8 cellular contexts compared by ENCODE assay signal in the genomic region with DNA sequence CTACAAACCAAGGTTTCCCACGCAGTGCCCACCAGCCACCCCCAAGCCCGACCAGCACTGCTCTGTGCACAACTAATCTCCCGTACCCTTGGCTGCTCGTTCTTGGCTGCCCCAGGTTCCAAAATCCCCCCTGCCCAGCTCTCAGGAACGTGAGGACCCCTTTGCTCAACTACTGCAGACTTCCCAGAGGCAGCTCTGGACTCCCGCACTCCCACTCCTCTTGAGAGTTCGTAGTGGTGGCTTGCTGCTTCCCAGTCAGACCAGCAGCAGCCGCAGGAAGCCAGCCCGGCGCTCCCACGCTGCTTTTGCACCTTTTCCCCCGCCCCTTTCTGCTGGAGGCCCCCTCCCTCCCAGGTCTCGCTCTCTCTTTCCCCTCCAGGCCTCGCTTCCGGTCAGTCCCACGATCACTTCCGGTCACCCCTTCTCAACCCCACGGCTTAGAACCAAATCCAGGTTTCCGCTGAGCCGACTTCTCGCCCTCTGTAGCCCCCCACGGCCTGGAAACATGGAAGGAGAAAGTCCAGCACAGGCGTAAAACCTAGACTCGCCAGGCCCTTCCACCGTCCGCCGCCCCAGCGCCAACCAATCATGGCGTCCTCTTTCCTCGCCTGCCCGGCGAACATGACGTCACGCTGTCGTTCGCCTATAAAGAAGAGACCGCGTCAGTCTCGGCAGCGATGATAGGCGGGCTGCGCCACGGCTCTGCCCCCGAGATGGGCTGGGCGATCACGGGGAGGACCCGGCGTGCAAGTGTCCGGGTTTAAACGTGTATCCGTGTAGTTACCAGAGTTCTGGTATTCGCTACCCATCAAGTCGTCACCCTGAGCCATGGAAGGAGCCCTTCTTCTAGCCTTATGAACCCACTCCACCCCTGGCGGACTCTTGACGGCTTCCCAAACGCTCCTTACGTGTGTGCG. TPM values are rescaled to one million over a fixed set of nuclear protein-coding genes. Genes with fewer than 3 reads are reported as not detected.
DNase-seq lines count a peak whose midpoint lies in the region; ATAC-seq and TF ChIP-seq lines count a peak whose summit lies in the region.

A gene with protein sequence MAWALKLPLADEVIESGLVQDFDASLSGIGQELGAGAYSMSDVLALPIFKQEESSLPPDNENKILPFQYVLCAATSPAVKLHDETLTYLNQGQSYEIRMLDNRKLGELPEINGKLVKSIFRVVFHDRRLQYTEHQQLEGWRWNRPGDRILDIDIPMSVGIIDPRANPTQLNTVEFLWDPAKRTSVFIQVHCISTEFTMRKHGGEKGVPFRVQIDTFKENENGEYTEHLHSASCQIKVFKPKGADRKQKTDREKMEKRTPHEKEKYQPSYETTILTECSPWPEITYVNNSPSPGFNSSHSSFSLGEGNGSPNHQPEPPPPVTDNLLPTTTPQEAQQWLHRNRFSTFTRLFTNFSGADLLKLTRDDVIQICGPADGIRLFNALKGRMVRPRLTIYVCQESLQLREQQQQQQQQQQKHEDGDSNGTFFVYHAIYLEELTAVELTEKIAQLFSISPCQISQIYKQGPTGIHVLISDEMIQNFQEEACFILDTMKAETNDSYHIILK (minus strand): TSS at position 621 of the 917 bp plus-strand sequence. CDS start 713 bp downstream, outside the sequence.

- H3K4me1 ChIP-seq in GM23338 (ENCODE audit: insufficient read depth) = peaks cover 14% of the 10 kb centered on the region; the same call in 1 of the 2 replicates

- H3K36me3 Mint-ChIP-seq in GM23338 (ENCODE audit: low read depth) (peaks cover 4% of the 10 kb centered on the region; the same call in 2 of the 3 replicates), natural killer cell (no peaks in the 10 kb centered on the region)

- peak; percentile 91 for ATAC-seq in GM23338
- peak; percentile 96 to 99 (median 98) for ATAC-seq in natural killer cell

- no peaks in the 10 kb centered on the region for H3K36me3 ChIP-seq in GM23338 (ENCODE audit: insufficient read depth)

- no peaks in the 10 kb centered on the region for H3K9me2 ChIP-seq in GM23338 (ENCODE audit: insufficient read depth)

- H3K4me3 ChIP-seq in GM23338 = peak within 1 kb of the TSS; percentile 98

- peaks cover 10% of the 10 kb centered on the region; the same call in 1 of the 2 replicates for H4K20me1 ChIP-seq in GM23338 (replicated peaks; ENCODE audit: insufficient read depth)

- intact Hi-C loops in natural killer cell (cut with micrococcal nuclease) = loop anchor here (1.0 to 5.0 kb wide), 6 partner anchors 46 to 665 kb away; partner anchors contain the start of genes CSRNP2, DAZAP2, LETMD1 and POU6F1

- H2AFZ ChIP-seq in GM23338 = peak within 1 kb of the TSS; percentile 72

- no peak within 1 kb of the TSS for H3K27ac Mint-ChIP-seq in GM23338
- no peak within 1 kb of the TSS for H3K27ac Mint-ChIP-seq in natural killer cell

- peak within 1 kb of the TSS; percentile 82 for H3K4me2 ChIP-seq in GM23338

- H3K9me3 Mint-ChIP-seq in GM23338 (no peaks in the 10 kb centered on the region), natural killer cell (no peaks in the 10 kb centered on the region)

- TF ChIP-seq CTCF in GM23338 (conservative IDR thresholded peaks at IDR 0.05; ENCODE audit: low read depth in 2 of 2) (no peak), natural killer cell (IDR thresholded peaks at IDR 0.05) (no peak)

- H3K27me3 ChIP-seq in GM23338 (ENCODE audit: insufficient read depth) = no peaks in the 10 kb centered on the region

- H3K27me3 Mint-ChIP-seq in GM23338 (ENCODE audit: insufficient read depth, low read depth, poor library complexity) = peaks cover 2% of the 10 kb centered on the region
- H3K27me3 Mint-ChIP-seq in natural killer cell (ENCODE audit: low read depth in 2 of 2) = no peaks in the 10 kb centered on the region

- peak; percentile 96 for DNase-seq in Daoy (ENCODE audit: low read depth)
- DNase-seq in GM23338 (ENCODE audit: low spot score) = peak; percentile 97
- peak; percentile 89 to 93 for DNase-seq in Kasumi-1 (lab: John Stamatoyannopoulos, UW)
- peak; percentile 93 to 94 for DNase-seq in SHP77 (lab: John Stamatoyannopoulos, UW)
- DNase-seq in activated T-helper 9 cell treated with anti-CD3 and anti-CD28 coated beads, Interleukin-2, amount 50 U/mL, for 16 hours (ENCODE audit: low read depth) = peak; percentile 89
- peak; percentile 96 for DNase-seq in fibroblast of peridontal ligament (ENCODE audit: extremely low read depth)
- DNase-seq in natural killer cell = peak; percentile 92
- DNase-seq in stimulated activated naive CD4-positive, alpha-beta T cell (lab: John Stamatoyannopoulos, UW) = peak; percentile 83 to 92 (median 89)

- H3K4me1 Mint-ChIP-seq in GM23338 (peaks cover 3% of the 10 kb centered on the region; the same call in 2 of the 3 replicates), natural killer cell (peaks cover 7 to 22% of the 10 kb centered on the region in 2 donors)

- H3K4me3 Mint-ChIP-seq in GM23338 (peak within 1 kb of the TSS; percentile 62), natural killer cell (peak within 1 kb of the TSS; percentile 93)

- peaks cover 48% of the 10 kb centered on the region for H3K79me2 ChIP-seq in GM23338 (replicated peaks; ENCODE audit: insufficient read depth)

- peak within 1 kb of the TSS; percentile 99 for H3K27ac ChIP-seq in GM23338 (ENCODE audit: low read depth)

- peaks cover 11% of the 10 kb centered on the region; the same call in 1 of the 2 replicates for H3F3A ChIP-seq in GM23338 (replicated peaks; ENCODE audit: low read depth)

TF ChIP-seq in GM23338, 12 proteins besides CTCF, POLR2A, EP300 and RAD21 (continues in another document):
- TF ChIP-seq, protein P1, sequence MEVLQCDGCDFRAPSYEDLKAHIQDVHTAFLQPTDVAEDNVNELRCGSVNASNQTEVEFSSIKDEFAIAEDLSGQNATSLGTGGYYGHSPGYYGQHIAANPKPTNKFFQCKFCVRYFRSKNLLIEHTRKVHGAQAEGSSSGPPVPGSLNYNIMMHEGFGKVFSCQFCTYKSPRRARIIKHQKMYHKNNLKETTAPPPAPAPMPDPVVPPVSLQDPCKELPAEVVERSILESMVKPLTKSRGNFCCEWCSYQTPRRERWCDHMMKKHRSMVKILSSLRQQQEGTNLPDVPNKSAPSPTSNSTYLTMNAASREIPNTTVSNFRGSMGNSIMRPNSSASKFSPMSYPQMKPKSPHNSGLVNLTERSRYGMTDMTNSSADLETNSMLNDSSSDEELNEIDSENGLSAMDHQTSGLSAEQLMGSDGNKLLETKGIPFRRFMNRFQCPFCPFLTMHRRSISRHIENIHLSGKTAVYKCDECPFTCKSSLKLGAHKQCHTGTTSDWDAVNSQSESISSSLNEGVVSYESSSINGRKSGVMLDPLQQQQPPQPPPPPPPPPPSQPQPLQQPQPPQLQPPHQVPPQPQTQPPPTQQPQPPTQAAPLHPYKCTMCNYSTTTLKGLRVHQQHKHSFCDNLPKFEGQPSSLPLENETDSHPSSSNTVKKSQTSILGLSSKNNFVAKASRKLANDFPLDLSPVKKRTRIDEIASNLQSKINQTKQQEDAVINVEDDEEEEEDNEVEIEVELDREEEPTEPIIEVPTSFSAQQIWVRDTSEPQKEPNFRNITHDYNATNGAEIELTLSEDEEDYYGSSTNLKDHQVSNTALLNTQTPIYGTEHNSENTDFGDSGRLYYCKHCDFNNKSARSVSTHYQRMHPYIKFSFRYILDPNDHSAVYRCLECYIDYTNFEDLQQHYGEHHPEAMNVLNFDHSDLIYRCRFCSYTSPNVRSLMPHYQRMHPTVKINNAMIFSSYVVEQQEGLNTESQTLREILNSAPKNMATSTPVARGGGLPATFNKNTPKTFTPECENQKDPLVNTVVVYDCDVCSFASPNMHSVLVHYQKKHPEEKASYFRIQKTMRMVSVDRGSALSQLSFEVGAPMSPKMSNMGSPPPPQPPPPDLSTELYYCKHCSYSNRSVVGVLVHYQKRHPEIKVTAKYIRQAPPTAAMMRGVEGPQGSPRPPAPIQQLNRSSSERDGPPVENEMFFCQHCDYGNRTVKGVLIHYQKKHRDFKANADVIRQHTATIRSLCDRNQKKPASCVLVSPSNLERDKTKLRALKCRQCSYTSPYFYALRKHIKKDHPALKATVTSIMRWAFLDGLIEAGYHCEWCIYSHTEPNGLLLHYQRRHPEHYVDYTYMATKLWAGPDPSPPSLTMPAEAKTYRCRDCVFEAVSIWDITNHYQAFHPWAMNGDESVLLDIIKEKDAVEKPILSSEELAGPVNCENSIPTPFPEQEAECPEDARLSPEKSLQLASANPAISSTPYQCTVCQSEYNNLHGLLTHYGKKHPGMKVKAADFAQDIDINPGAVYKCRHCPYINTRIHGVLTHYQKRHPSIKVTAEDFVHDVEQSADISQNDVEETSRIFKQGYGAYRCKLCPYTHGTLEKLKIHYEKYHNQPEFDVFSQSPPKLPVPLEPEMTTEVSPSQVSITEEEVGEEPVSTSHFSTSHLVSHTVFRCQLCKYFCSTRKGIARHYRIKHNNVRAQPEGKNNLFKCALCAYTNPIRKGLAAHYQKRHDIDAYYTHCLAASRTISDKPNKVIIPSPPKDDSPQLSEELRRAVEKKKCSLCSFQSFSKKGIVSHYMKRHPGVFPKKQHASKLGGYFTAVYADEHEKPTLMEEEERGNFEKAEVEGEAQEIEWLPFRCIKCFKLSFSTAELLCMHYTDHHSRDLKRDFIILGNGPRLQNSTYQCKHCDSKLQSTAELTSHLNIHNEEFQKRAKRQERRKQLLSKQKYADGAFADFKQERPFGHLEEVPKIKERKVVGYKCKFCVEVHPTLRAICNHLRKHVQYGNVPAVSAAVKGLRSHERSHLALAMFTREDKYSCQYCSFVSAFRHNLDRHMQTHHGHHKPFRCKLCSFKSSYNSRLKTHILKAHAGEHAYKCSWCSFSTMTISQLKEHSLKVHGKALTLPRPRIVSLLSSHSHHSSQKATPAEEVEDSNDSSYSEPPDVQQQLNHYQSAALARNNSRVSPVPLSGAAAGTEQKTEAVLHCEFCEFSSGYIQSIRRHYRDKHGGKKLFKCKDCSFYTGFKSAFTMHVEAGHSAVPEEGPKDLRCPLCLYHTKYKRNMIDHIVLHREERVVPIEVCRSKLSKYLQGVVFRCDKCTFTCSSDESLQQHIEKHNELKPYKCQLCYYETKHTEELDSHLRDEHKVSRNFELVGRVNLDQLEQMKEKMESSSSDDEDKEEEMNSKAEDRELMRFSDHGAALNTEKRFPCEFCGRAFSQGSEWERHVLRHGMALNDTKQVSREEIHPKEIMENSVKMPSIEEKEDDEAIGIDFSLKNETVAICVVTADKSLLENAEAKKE (CRISPR knock-in tag; IDR thresholded peaks at IDR 0.05) = no peak
- TF ChIP-seq ZNF331 (CRISPR knock-in tag; IDR thresholded peaks at IDR 0.05; ENCODE audit: low read depth) (no peak), JUNB (IDR thresholded peaks at IDR 0.05; ENCODE audit: unreplicated experiment) (no peak), NANOG (IDR thresholded peaks at IDR 0.05; ENCODE audit: borderline replicate concordance) (no peak), CREB1 (CRISPR knock-in tag; IDR thresholded peaks at IDR 0.05; ENCODE audit: low read depth) (peak; percentile 98), POLR2AphosphoS5 (IDR thresholded peaks at IDR 0.05; ENCODE audit: low read depth) (peak; percentile 73), EZH2 (IDR thresholded peaks at IDR 0.05; ENCODE audit: low read depth, unreplicated experiment) (no peak)

RNA-seq across cellular contexts. Expression of the gene that starts here (rescaled TPM):
- 4.9 and 9.5 TPM in 2 replicates for total RNA-seq in Daoy (2014; rRNA removed; shearing (Covaris generic))
- 30.5 and 30.9 TPM in 2 replicates for total RNA-seq in GM23338 (2014; rRNA removed; shearing (Covaris generic))
- 14.3 and 15.2 TPM in 2 replicates for polyA plus RNA-seq in GM23338 (2016; fragmentation: Nextera tagmentation; extraction: Ambion mirVana)
- 10 to 100 TPM; 26.6 to 34.8 (median 34.8) TPM for total RNA-seq in natural killer cell

Comparison
In these comparisons a context has a peak if more than half of its experiments do, and no peak if none do; other contexts are left out.
1. Peak in every context shown above with its lines: DNase-seq, ATAC-seq, H3K4me3 ChIP-seq and H3K27ac ChIP-seq.